1 cellular context compared by ENCODE assay signal in genomic region chr4:162715401-162715800, GRCh38.
TF ChIP-seq lines count a peak whose summit lies in the region.

No MANE protein-coding gene starts in this region.

TF ChIP-seq in GM23338, 12 proteins besides CTCF, POLR2A, EP300 and RAD21 (continued from another document):
- TF ChIP-seq REST (IDR thresholded peaks at IDR 0.05; ENCODE audit: unreplicated experiment) (no peak), POLR2AphosphoS5 (IDR thresholded peaks at IDR 0.05; ENCODE audit: low read depth) (no peak), EZH2phosphoT487 (IDR thresholded peaks at IDR 0.05; ENCODE audit: unreplicated experiment) (no peak), ZNF114 (CRISPR knock-in tag; IDR thresholded peaks at IDR 0.05) (no peak), EZH2 (IDR thresholded peaks at IDR 0.05; ENCODE audit: low read depth, unreplicated experiment) (no peak), ZNF462 (CRISPR knock-in tag; IDR thresholded peaks at IDR 0.05) (0 out of 2 replicates have a peak, but pooled peaks have one; percentile 21), JUNB (IDR thresholded peaks at IDR 0.05; ENCODE audit: unreplicated experiment) (no peak), ZNF331 (CRISPR knock-in tag; IDR thresholded peaks at IDR 0.05; ENCODE audit: low read depth) (no peak)
